Comparison of ENCODE assay signal across 1 cellular context in genomic region chr9:68704804-68705635, GRCh38.
TF ChIP-seq lines count a peak whose summit lies in the region.

A gene with protein sequence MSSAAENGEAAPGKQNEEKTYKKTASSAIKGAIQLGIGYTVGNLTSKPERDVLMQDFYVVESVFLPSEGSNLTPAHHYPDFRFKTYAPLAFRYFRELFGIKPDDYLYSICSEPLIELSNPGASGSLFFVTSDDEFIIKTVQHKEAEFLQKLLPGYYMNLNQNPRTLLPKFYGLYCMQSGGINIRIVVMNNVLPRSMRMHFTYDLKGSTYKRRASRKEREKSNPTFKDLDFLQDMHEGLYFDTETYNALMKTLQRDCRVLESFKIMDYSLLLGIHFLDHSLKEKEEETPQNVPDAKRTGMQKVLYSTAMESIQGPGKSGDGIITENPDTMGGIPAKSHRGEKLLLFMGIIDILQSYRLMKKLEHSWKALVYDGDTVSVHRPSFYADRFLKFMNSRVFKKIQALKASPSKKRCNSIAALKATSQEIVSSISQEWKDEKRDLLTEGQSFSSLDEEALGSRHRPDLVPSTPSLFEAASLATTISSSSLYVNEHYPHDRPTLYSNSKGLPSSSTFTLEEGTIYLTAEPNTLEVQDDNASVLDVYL (plus strand): TSS chr9:68705240. CDS start chr9:68822615, 117,375 bp downstream.

TF ChIP-seq in HepG2, 621 proteins besides CTCF, POLR2A, EP300 and RAD21 (continued from another document and continues in another):
- TF ChIP-seq, protein P1, sequence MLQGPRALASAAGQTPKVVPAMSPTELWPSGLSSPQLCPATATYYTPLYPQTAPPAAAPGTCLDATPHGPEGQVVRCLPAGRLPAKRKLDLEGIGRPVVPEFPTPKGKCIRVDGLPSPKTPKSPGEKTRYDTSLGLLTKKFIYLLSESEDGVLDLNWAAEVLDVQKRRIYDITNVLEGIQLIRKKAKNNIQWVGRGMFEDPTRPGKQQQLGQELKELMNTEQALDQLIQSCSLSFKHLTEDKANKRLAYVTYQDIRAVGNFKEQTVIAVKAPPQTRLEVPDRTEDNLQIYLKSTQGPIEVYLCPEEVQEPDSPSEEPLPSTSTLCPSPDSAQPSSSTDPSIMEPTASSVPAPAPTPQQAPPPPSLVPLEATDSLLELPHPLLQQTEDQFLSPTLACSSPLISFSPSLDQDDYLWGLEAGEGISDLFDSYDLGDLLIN (CRISPR knock-in tag; IDR thresholded peaks at IDR 0.05; ENCODE audit: borderline replicate concordance) = no peak
- TF ChIP-seq ZSCAN31 (CRISPR knock-in tag; IDR thresholded peaks at IDR 0.05; ENCODE audit: low read depth) = peak; percentile 58
- TF ChIP-seq, protein P2, sequence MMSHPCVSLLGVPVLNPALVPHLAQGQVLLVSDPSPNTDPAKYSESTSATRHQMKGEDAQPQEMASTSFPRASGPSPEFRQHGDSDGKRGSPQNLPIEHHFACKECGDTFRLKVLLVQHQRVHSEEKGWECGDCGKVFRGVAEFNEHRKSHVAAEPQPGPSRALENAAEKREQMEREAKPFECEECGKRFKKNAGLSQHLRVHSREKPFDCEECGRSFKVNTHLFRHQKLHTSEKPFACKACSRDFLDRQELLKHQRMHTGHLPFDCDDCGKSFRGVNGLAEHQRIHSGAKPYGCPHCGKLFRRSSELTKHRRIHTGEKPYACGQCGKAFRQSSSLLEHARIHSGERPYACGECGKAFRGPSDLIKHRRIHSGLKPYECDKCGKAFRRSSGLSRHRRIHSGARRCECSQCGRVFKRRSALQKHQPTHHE (CRISPR knock-in tag; IDR thresholded peaks at IDR 0.05; ENCODE audit: borderline replicate concordance) = no peak
- no peak for TF ChIP-seq TFAP4 (IDR thresholded peaks at IDR 0.05; ENCODE audit: borderline replicate concordance, low read depth)
- TF ChIP-seq ZNF274 (CRISPR knock-in tag; IDR thresholded peaks at IDR 0.05) = peak; percentile 87; the same call in 1 of the 2 replicates
- TF ChIP-seq ZFYVE20 (CRISPR knock-in tag; IDR thresholded peaks at IDR 0.05; ENCODE audit: borderline replicate concordance, low read depth) = no peak
- TF ChIP-seq ZNF124 (CRISPR knock-in tag; IDR thresholded peaks at IDR 0.05) = no peak
- TF ChIP-seq STAT6 (CRISPR knock-in tag; IDR thresholded peaks at IDR 0.05; ENCODE audit: borderline replicate concordance) = no peak
- TF ChIP-seq CEBPG (CRISPR knock-in tag; IDR thresholded peaks at IDR 0.05) = 0 out of 2 replicates have a peak, but pooled peaks have one; percentile 26
- TF ChIP-seq, protein P3, sequence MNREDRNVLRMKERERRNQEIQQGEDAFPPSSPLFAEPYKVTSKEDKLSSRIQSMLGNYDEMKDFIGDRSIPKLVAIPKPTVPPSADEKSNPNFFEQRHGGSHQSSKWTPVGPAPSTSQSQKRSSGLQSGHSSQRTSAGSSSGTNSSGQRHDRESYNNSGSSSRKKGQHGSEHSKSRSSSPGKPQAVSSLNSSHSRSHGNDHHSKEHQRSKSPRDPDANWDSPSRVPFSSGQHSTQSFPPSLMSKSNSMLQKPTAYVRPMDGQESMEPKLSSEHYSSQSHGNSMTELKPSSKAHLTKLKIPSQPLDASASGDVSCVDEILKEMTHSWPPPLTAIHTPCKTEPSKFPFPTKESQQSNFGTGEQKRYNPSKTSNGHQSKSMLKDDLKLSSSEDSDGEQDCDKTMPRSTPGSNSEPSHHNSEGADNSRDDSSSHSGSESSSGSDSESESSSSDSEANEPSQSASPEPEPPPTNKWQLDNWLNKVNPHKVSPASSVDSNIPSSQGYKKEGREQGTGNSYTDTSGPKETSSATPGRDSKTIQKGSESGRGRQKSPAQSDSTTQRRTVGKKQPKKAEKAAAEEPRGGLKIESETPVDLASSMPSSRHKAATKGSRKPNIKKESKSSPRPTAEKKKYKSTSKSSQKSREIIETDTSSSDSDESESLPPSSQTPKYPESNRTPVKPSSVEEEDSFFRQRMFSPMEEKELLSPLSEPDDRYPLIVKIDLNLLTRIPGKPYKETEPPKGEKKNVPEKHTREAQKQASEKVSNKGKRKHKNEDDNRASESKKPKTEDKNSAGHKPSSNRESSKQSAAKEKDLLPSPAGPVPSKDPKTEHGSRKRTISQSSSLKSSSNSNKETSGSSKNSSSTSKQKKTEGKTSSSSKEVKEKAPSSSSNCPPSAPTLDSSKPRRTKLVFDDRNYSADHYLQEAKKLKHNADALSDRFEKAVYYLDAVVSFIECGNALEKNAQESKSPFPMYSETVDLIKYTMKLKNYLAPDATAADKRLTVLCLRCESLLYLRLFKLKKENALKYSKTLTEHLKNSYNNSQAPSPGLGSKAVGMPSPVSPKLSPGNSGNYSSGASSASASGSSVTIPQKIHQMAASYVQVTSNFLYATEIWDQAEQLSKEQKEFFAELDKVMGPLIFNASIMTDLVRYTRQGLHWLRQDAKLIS (CRISPR knock-in tag; IDR thresholded peaks at IDR 0.05) = no peak
- TF ChIP-seq ZBTB1 (CRISPR knock-in tag; IDR thresholded peaks at IDR 0.05; ENCODE audit: borderline replicate concordance) = no peak
- TF ChIP-seq ZNF788 (CRISPR knock-in tag; IDR thresholded peaks at IDR 0.05; ENCODE audit: borderline replicate concordance) = peak; percentile 76; the same call in 1 of the 2 replicates
- TF ChIP-seq, protein P4, sequence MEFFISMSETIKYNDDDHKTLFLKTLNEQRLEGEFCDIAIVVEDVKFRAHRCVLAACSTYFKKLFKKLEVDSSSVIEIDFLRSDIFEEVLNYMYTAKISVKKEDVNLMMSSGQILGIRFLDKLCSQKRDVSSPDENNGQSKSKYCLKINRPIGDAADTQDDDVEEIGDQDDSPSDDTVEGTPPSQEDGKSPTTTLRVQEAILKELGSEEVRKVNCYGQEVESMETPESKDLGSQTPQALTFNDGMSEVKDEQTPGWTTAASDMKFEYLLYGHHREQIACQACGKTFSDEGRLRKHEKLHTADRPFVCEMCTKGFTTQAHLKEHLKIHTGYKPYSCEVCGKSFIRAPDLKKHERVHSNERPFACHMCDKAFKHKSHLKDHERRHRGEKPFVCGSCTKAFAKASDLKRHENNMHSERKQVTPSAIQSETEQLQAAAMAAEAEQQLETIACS (CRISPR knock-in tag; IDR thresholded peaks at IDR 0.05) = peak; percentile 91
- TF ChIP-seq MYNN (CRISPR knock-in tag; IDR thresholded peaks at IDR 0.05; ENCODE audit: low read depth) = no peak
- no peak for TF ChIP-seq THRA (CRISPR knock-in tag; IDR thresholded peaks at IDR 0.05; ENCODE audit: borderline replicate concordance)
- TF ChIP-seq RFX3 (CRISPR knock-in tag; IDR thresholded peaks at IDR 0.05) = no peak
- peak; percentile 61; the same call in 1 of the 2 replicates for TF ChIP-seq ZNF580 (CRISPR knock-in tag; IDR thresholded peaks at IDR 0.05; ENCODE audit: borderline replicate concordance, low read depth)
- no peak for TF ChIP-seq HMG20A (CRISPR knock-in tag; IDR thresholded peaks at IDR 0.05; ENCODE audit: borderline replicate concordance)
- no peak for TF ChIP-seq HES4 (CRISPR knock-in tag; IDR thresholded peaks at IDR 0.05; ENCODE audit: borderline replicate concordance)
- no peak for TF ChIP-seq IKZF1 (IDR thresholded peaks at IDR 0.05)
- TF ChIP-seq ZNF83 (CRISPR knock-in tag; IDR thresholded peaks at IDR 0.05; ENCODE audit: borderline replicate concordance) = no peak; the same call in 1 of the 2 replicates
- no peak for TF ChIP-seq ZSCAN9 (CRISPR knock-in tag; IDR thresholded peaks at IDR 0.05; ENCODE audit: borderline replicate concordance)
- TF ChIP-seq TEAD3 (CRISPR knock-in tag; optimal IDR thresholded peaks at IDR 0.05; ENCODE audit: borderline replicate concordance) = no peak
- peak; percentile 25 for TF ChIP-seq ZNF781 (CRISPR knock-in tag; IDR thresholded peaks at IDR 0.05; ENCODE audit: borderline replicate concordance, not compliant biosample characterization)
- TF ChIP-seq CCDC6 (CRISPR knock-in tag; IDR thresholded peaks at IDR 0.05) = no peak; the same call in 1 of the 2 replicates
- TF ChIP-seq, protein P5, sequence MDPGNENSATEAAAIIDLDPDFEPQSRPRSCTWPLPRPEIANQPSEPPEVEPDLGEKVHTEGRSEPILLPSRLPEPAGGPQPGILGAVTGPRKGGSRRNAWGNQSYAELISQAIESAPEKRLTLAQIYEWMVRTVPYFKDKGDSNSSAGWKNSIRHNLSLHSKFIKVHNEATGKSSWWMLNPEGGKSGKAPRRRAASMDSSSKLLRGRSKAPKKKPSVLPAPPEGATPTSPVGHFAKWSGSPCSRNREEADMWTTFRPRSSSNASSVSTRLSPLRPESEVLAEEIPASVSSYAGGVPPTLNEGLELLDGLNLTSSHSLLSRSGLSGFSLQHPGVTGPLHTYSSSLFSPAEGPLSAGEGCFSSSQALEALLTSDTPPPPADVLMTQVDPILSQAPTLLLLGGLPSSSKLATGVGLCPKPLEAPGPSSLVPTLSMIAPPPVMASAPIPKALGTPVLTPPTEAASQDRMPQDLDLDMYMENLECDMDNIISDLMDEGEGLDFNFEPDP (CRISPR knock-in tag; conservative IDR thresholded peaks at IDR 0.05) = no peak
- TF ChIP-seq MNT (IDR thresholded peaks at IDR 0.05) = no peak
- TF ChIP-seq SATB2 (CRISPR knock-in tag; IDR thresholded peaks at IDR 0.05) = no peak
- TF ChIP-seq HIC2 (CRISPR knock-in tag; IDR thresholded peaks at IDR 0.05; ENCODE audit: low read depth) = no peak
- TF ChIP-seq ZNF614 (CRISPR knock-in tag; IDR thresholded peaks at IDR 0.05; ENCODE audit: borderline replicate concordance) = no peak
- TF ChIP-seq YY1 (IDR thresholded peaks at IDR 0.05; ENCODE audit: insufficient read depth, insufficient replicate concordance, low read depth, low read length) = no peak
- TF ChIP-seq, protein P6, sequence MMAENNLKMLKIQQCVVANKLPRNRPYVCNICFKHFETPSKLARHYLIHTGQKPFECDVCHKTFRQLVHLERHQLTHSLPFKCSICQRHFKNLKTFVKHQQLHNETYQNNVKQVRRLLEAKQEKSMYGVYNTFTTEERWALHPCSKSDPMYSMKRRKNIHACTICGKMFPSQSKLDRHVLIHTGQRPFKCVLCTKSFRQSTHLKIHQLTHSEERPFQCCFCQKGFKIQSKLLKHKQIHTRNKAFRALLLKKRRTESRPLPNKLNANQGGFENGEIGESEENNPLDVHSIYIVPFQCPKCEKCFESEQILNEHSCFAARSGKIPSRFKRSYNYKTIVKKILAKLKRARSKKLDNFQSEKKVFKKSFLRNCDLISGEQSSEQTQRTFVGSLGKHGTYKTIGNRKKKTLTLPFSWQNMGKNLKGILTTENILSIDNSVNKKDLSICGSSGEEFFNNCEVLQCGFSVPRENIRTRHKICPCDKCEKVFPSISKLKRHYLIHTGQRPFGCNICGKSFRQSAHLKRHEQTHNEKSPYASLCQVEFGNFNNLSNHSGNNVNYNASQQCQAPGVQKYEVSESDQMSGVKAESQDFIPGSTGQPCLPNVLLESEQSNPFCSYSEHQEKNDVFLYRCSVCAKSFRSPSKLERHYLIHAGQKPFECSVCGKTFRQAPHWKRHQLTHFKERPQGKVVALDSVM (CRISPR knock-in tag; IDR thresholded peaks at IDR 0.05) = no peak
